Comparison of ENCODE assay signal across 6 cellular contexts in the genomic region with DNA sequence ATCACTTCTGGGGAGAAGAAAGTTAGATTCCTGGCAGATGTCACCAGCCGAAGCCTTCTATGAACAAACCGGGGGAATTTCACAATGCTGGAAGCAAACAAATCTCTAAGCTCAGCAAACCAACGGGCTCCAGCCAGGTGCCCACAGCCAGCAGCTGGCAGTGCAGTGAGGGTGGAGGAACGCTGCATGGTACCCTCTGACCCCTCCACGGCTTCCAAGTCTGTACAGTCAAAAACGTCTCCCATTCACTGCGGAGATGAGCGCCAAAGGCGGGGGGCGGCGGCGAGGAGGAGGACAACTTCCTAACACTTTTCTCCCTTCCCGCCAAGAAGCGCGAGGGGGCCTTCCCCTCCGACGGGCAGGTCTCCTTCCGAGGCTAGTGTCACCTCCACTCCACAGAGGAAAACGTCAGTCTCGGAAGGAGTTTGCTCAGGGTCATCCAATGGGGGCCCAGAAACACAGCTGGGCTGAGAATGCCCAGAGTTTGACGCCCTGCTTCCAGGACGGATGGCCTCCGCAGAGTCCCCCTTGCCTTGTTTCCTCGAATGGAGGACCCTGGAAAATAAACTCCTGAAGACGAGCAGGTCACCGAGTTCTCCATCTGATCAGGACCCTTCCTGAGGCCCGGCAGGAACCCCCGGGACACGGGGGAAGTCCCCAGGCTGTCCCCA. TPM values are rescaled to one million over a fixed set of nuclear protein-coding genes. Genes with fewer than 3 reads are reported as not detected.
DNase-seq lines count a peak whose midpoint lies in the region; ATAC-seq, FAIRE-seq and TF ChIP-seq lines count a peak whose summit lies in the region.

No MANE protein-coding gene starts in this region.

- no peak for DNase-seq in Panc1 (ENCODE audit: low read depth, low spot score)
- peak; percentile 61 for DNase-seq in fibroblast of the aortic adventitia (ENCODE audit: low read depth)
- no peak for DNase-seq in stomach
- DNase-seq in RCC 7860 (ENCODE audit: low spot score) = no peak
- DNase-seq in stimulated activated naive CD4-positive, alpha-beta T cell treated with Interleukin-2 at 50 U/mL for 16 hours (lab: John Stamatoyannopoulos, UW) = no peak

- in situ Hi-C loops in Panc1 (cut with HindIII; ENCODE audit: low pct_unique_long_range_greater_than_20kb, low sequenced_read_pairs) = no loop called here

- WGBS in stomach, 5 donors = 1 to 3% (median 2%) methylated on average over 23 to 29 of the region's 29 CpGs

- H3K9me3 ChIP-seq in Panc1 (ENCODE audit: control insufficient read depth, insufficient read depth, low read depth, low read length) (no peaks in the 10 kb centered on the region), stomach (no peaks in the 10 kb centered on the region)

- no peaks in the 10 kb centered on the region; the same call in 1 of the 2 replicates for H3K36me3 ChIP-seq in Panc1 (ENCODE audit: control insufficient read depth, insufficient read depth, low read length)
- H3K36me3 ChIP-seq in stomach = peaks cover 0 to 14% (median 9%) of the 10 kb centered on the region in 4 donors

- TF ChIP-seq CTCF in Panc1 (IDR thresholded peaks at IDR 0.05) (no peak), fibroblast of the aortic adventitia (IDR thresholded peaks at IDR 0.05; ENCODE audit: insufficient read depth, low read length) (no peak), stomach (IDR thresholded peaks at IDR 0.05) (no peak)

- H3K4me3 ChIP-seq in Panc1 (ENCODE audit: low read depth in 2 of 2, low read length in 2 of 2) (peak overlapping the region; percentile 85 to 94), fibroblast of the aortic adventitia (ENCODE audit: low read depth, low read length) (peak overlapping the region; percentile 81), stomach (peak overlapping the region; percentile 66 to 96 (median 86))

- POLR2A ChIA-PET in Panc1 (lab: Charles Lee) = interaction anchor here (0.6 kb wide), 1 partner anchor 12 kb away, joined by 3 read pairs; no protein-coding TSS in a partner anchor

- no peak for FAIRE-seq in RCC 7860 (lab: Jason Lieb, UNC)

- BruUV-seq in Panc1 (replicated peaks; lab: Mats Ljungman, UMichigan) = no TSS peak

- no peak for TF ChIP-seq EP300 in stomach (IDR thresholded peaks at IDR 0.05)

- H3K4me1 ChIP-seq in Panc1 (ENCODE audit: control insufficient read depth, insufficient read depth, low read length) (peaks cover 47% of the 10 kb centered on the region), stomach (peaks cover 58 to 63% (median 62%) of the 10 kb centered on the region in 4 donors)

- ATAC-seq in GM21447 (IDR thresholded peaks at IDR 0.05; ENCODE audit: unreplicated experiment) (peak; percentile 12), Panc1 (no peak)

- TF ChIP-seq POLR2A in stomach (IDR thresholded peaks at IDR 0.05) = no peak

- intact Hi-C loops in Panc1 (cut with micrococcal nuclease; ENCODE audit: unreplicated experiment) = no loop called here
- intact Hi-C loops in stomach (cut with DNase I; ENCODE audit: low total_unique reads) = no loop called here

- H3K27me3 ChIP-seq in Panc1 (ENCODE audit: control insufficient read depth, insufficient read depth, low read length) (no peaks in the 10 kb centered on the region), stomach (no peaks in the 10 kb centered on the region)

- peak overlapping the region; percentile 91 for H3K27ac ChIP-seq in Panc1 (ENCODE audit: low read length)
- H3K27ac ChIP-seq in stomach = peak overlapping the region; percentile 90 to 96 (median 95)

- CTCF ChIA-PET in Panc1 (lab: Charles Lee) = no interaction called here

RNA-seq across cellular contexts. Expression of gene ZNF598, which starts 0.9 kb away (rescaled TPM):
- 85.7 TPM for total RNA-seq in Panc1 (2021; ENCODE audit: unreplicated experiment)
- polyA plus RNA-seq in Panc1 (2012; ENCODE audit: insufficient read length) = 64.6 TPM
- total RNA-seq in fibroblast of the aortic adventitia (ENCODE audit: low replicate concordance) = 13.8 and 18.8 TPM in 2 replicates
- total RNA-seq in stomach = 10 to 100 TPM; 16.3 to 86.2 (median 34.8) TPM
- polyA plus RNA-seq in stomach = 10 to 100 TPM; 21.1 to 31.0 (median 21.4) TPM

RNA-seq across cellular contexts. Expression of gene NPW, which starts 10.8 kb away (rescaled TPM):
- 15.3 TPM for total RNA-seq in Panc1 (2021; ENCODE audit: unreplicated experiment)
- 42.9 TPM for polyA plus RNA-seq in Panc1 (2012; ENCODE audit: insufficient read length)
- total RNA-seq in fibroblast of the aortic adventitia (ENCODE audit: low replicate concordance) = 0.45 TPM in 1 of 2 replicates, not detected in the other
- total RNA-seq in stomach = under 1 TPM in 1 of 5 donors, not detected in 4; 0.55 TPM
- 10 to 100 TPM in 1 of 3 donors, 1 to 10 TPM in 2; 1.6 to 12.4 (median 2.4) TPM for polyA plus RNA-seq in stomach

RNA-seq across cellular contexts. Expression of gene NHERF2, which starts 17.9 kb away (rescaled TPM):
- total RNA-seq in Panc1 (2021; ENCODE audit: unreplicated experiment) = 174 TPM
- polyA plus RNA-seq in Panc1 (2012; ENCODE audit: insufficient read length) = 287 TPM
- total RNA-seq in fibroblast of the aortic adventitia (ENCODE audit: low replicate concordance) = 11.5 and 26.3 TPM in 2 replicates
- total RNA-seq in stomach = 100 to 1,000 TPM in 2 of 5 donors, 10 to 100 TPM in 3; 17.4 to 201 (median 95.5) TPM
- polyA plus RNA-seq in stomach = 100 to 1,000 TPM in 2 of 3 donors, 10 to 100 TPM in 1; 65.4 to 236 (median 157) TPM

RNA-seq across cellular contexts. Expression of gene SYNGR3, which starts 19.0 kb away (rescaled TPM):
- total RNA-seq in Panc1 (2021; ENCODE audit: unreplicated experiment) (15.2 TPM), fibroblast of the aortic adventitia (ENCODE audit: low replicate concordance) (0.98 and 1.4 TPM in 2 replicates), stomach (1 to 10 TPM in 1 of 5 donors, not detected in 4; 1.7 TPM)
- polyA plus RNA-seq in Panc1 (2012; ENCODE audit: insufficient read length) = 35.6 TPM
- 1 to 10 TPM in 1 of 3 donors, not detected in 2; 1.3 TPM for polyA plus RNA-seq in stomach

RNA-seq across cellular contexts. Expression of gene GFER, which starts 24.8 kb away (rescaled TPM):
- total RNA-seq in Panc1 (2021; ENCODE audit: unreplicated experiment) (49.2 TPM), fibroblast of the aortic adventitia (ENCODE audit: low replicate concordance) (8.6 and 10.5 TPM in 2 replicates), stomach (100 to 1,000 TPM in 1 of 5 donors, 10 to 100 TPM in 1, 1 to 10 TPM in 3; 3.1 to 313 (median 9.9) TPM)
- polyA plus RNA-seq in Panc1 (2012; ENCODE audit: insufficient read length) = 71.8 TPM
- polyA plus RNA-seq in stomach = 10 to 100 TPM; 31.2 to 50.6 (median 36.1) TPM

Comparison
In these comparisons a context has a peak if more than half of its experiments do, and no peak if none do; other contexts are left out.
1. RNA of gene NPW, which starts 10.8 kb away (total RNA-seq): 15.3 TPM in Panc1 (single experiment); 0.45 TPM in fibroblast of the aortic adventitia and 0.55 TPM in stomach; every median in the first group is over 10 times any median in the second.
2. Peak in every context shown above with its lines, with median percentiles within 50 percentile points of each other: H3K4me3 ChIP-seq.